Comparison of ENCODE assay signal across 8 cellular contexts in the genomic region with DNA sequence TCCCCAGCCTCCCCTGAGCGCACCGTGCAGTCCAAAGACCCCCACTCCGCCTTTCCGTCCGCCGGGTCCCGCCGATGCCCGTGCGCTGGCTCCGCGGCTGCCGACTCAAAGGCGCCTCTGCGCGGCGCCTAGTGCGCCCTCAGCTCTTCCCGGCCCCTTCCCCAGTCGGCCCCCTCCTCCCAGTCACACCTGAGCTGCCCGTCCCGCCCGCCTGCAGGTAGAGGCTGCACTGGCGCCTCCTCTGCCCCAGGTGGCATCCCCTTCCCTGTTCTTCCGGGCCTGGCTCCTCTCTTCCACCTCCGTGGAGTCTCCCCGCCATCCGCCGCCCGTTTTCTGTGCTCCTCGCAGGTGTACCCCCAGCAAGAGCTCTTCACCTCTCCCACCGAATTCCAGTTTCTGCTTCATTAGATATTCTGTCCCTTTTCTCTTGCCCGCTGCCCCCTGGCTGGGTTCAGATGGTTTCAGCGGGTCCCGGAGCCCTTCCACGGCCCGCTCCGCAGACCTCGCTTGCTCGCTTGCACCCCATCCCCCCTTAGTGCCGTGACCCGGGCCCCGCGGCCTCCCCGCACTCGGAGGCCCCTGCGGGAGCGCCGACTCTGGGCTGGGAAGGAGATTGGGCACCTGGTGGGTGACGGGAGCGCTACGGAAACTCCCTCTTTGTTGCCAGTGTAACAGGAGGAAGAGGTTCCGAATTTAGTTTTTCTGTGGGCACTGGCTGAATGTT. TPM values are rescaled to one million over a fixed set of nuclear protein-coding genes. Genes with fewer than 3 reads are reported as not detected.
A peak's percentile ranks its signal among the peaks of the same experiment; 100 is the strongest.
DNase-seq lines count a peak whose midpoint lies in the region; ATAC-seq and TF ChIP-seq lines count a peak whose summit lies in the region.

No MANE protein-coding gene starts in this region.

- peaks cover 45% of the 10 kb centered on the region for H3K4me1 Mint-ChIP-seq in CD4-positive, alpha-beta T cell (ENCODE audit: low read depth)
- peaks cover 38% of the 10 kb centered on the region for H3K4me1 Mint-ChIP-seq in osteocyte (ENCODE audit: unreplicated experiment)

- H3K9me3 Mint-ChIP-seq in CD4-positive, alpha-beta T cell = no peaks in the 10 kb centered on the region
- no peaks in the 10 kb centered on the region for H3K9me3 Mint-ChIP-seq in activated naive CD4-positive, alpha-beta T cell treated with anti-CD3 and anti-CD28 coated beads, Interleukin-2, amount 50 U/mL, for 72 hours
- no peaks in the 10 kb centered on the region for H3K9me3 Mint-ChIP-seq in osteocyte (ENCODE audit: unreplicated experiment)

- DNase-seq in CD4-positive, alpha-beta T cell = peak; percentile 17 to 53 (median 26)
- DNase-seq in SHP77 treated with DMSO at 0.1 percent for 48 hours (lab: John Stamatoyannopoulos, UW) = peak; percentile 26
- DNase-seq in activated naive CD4-positive, alpha-beta T cell treated with anti-CD3 and anti-CD28 coated beads, Interleukin-2, amount 50 U/mL, for 72 hours (ENCODE audit: low spot score in 2 of 2) = peak; percentile 33 to 60
- peak; percentile 77 for DNase-seq in Right ventricle myocardium inferior (ENCODE audit: missing footprints)
- DNase-seq in osteocyte (ENCODE audit: extremely low spot score, unreplicated experiment) = peak; percentile 83
- peak; percentile 76 for DNase-seq in ureter (ENCODE audit: low spot score)

- peak overlapping the region; percentile 57 for H3K27ac ChIP-seq in CD4-positive, alpha-beta T cell (ENCODE audit: low read depth, low read length)
- peak overlapping the region; percentile 82 for H3K27ac ChIP-seq in HUES64 (ENCODE audit: low read depth, low read length)

- no peaks in the 10 kb centered on the region for H3K9me3 ChIP-seq in CD4-positive, alpha-beta T cell (ENCODE audit: control insufficient read depth, low read length)
- H3K9me3 ChIP-seq in HUES64 (ENCODE audit: insufficient read depth, low read depth, low read length) = no peaks in the 10 kb centered on the region

- peak overlapping the region; percentile 94 for H3K27ac Mint-ChIP-seq in CD4-positive, alpha-beta T cell
- peak overlapping the region; percentile 86 to 88 for H3K27ac Mint-ChIP-seq in activated naive CD4-positive, alpha-beta T cell treated with anti-CD3 and anti-CD28 coated beads, Interleukin-2, amount 50 U/mL, for 72 hours
- peak overlapping the region; percentile 69 for H3K27ac Mint-ChIP-seq in osteocyte (ENCODE audit: unreplicated experiment)

- peaks cover 6% of the 10 kb centered on the region for H3K27me3 ChIP-seq in CD4-positive, alpha-beta T cell (ENCODE audit: control insufficient read depth, insufficient read depth, low read length)
- H3K27me3 ChIP-seq in HUES64 (ENCODE audit: insufficient read depth, low read length) = no peaks in the 10 kb centered on the region

- CTCF ChIA-PET in CD4-positive, alpha-beta T cell (lab: Charles Lee) = interaction anchor here (0.8 to 1.8 kb wide), 4 partner anchors 47 to 167 kb away, joined by 3 to 5 read pairs (median 4); no protein-coding TSS in a partner anchor

- intact Hi-C loops in CD4-positive, alpha-beta T cell (cut with DNase I, micrococcal nuclease) = loop anchor here (1.0 to 5.0 kb wide), 12 partner anchors 113 to 1152 kb away; a partner anchor contains a TSS
- intact Hi-C loops in Right ventricle myocardium inferior (cut with DNase I) = loop anchor here (1.0 to 10.0 kb wide), 4 partner anchors 50 to 254 kb away; no protein-coding TSS in a partner anchor

- H3K4me3 ChIP-seq in HUES64 (ENCODE audit: low read length) = peak overlapping the region; percentile 88

- H3K36me3 Mint-ChIP-seq in CD4-positive, alpha-beta T cell (ENCODE audit: low read depth) = peaks cover 7% of the 10 kb centered on the region
- peaks cover 0 to 6% of the 10 kb centered on the region in 2 donors for H3K36me3 Mint-ChIP-seq in activated naive CD4-positive, alpha-beta T cell treated with anti-CD3 and anti-CD28 coated beads, Interleukin-2, amount 50 U/mL, for 72 hours
- no peaks in the 10 kb centered on the region for H3K36me3 Mint-ChIP-seq in osteocyte (ENCODE audit: unreplicated experiment)

- peak; percentile 34 for TF ChIP-seq CTCF in CD4-positive, alpha-beta T cell (IDR thresholded peaks at IDR 0.05)
- TF ChIP-seq CTCF in osteocyte (IDR thresholded peaks at IDR 0.05) = peak; percentile 20

- peak overlapping the region; percentile 93 for H3K4me3 Mint-ChIP-seq in CD4-positive, alpha-beta T cell
- H3K4me3 Mint-ChIP-seq in osteocyte (ENCODE audit: unreplicated experiment) = peak overlapping the region; percentile 90

- H3K27me3 Mint-ChIP-seq in CD4-positive, alpha-beta T cell = peaks cover 20% of the 10 kb centered on the region
- H3K27me3 Mint-ChIP-seq in osteocyte (ENCODE audit: unreplicated experiment) = peaks cover 18% of the 10 kb centered on the region

- H3K36me3 ChIP-seq in HUES64 (ENCODE audit: insufficient read depth, low read length) = no peaks in the 10 kb centered on the region

- WGBS in HUES64 = under 1% methylated on average over 53 of the region's 53 CpGs

- POLR2A ChIA-PET in CD4-positive, alpha-beta T cell (lab: Charles Lee) = interaction anchor here (0.6 to 2.8 kb wide), 16 partner anchors 9 to 498 kb away, joined by 3 to 22 read pairs (median 6); a partner anchor contains a TSS

- H3K9ac ChIP-seq in HUES64 (ENCODE audit: low read depth, low read length) = peak overlapping the region; percentile 85

- peak; percentile 32 for ATAC-seq in CD4-positive, alpha-beta T cell (ENCODE audit: poor library complexity)
- ATAC-seq in GM19467 (IDR thresholded peaks at IDR 0.05; ENCODE audit: unreplicated experiment) = peak; percentile 10
- ATAC-seq in activated naive CD4-positive, alpha-beta T cell treated with anti-CD3 and anti-CD28 coated beads, Interleukin-2, amount 50 U/mL, for 72 hours = peak; percentile 2 to 39
- peak; percentile 8 for ATAC-seq in Right ventricle myocardium inferior

- H3K4me1 ChIP-seq in HUES64 (ENCODE audit: insufficient read depth, low read length) = peaks cover 67% of the 10 kb centered on the region

RNA-seq across cellular contexts. Expression of a gene that starts 0.7 kb away (rescaled TPM):
- total RNA-seq in CD4-positive, alpha-beta T cell = 1 to 10 TPM; 5.1 to 5.9 TPM
- 32.1 TPM for polyA plus RNA-seq in HUES64 (2013, experiment 1 of 2)
- 29.0 TPM for polyA plus RNA-seq in HUES64 (2013, experiment 2 of 2)
- 10 to 100 TPM in 1 of 2 donors, 1 to 10 TPM in 1; 6.0 to 11.2 TPM for total RNA-seq in activated naive CD4-positive, alpha-beta T cell treated with anti-CD3 and anti-CD28 coated beads, Interleukin-2, amount 50 U/mL, for 72 hours
- total RNA-seq in Right ventricle myocardium inferior = 16.8 TPM
- total RNA-seq in osteocyte = 30.2 and 32.0 TPM in 2 replicates
- total RNA-seq in ureter = 67.5 TPM

Comparison
In these comparisons a context has a peak if more than half of its experiments do, and no peak if none do; other contexts are left out.
1. Peak in every context shown above with its lines: DNase-seq, ATAC-seq, H3K4me3 ChIP-seq and H3K27ac ChIP-seq.
2. DNase-seq: peak in every context shown above with its lines; median percentile 83 in osteocyte; 77 in Right ventricle myocardium inferior; 76 in ureter; 46 in activated naive CD4-positive, alpha-beta T cell treated with anti-CD3 and anti-CD28 coated beads, Interleukin-2, amount 50 U/mL, for 72 hours; 26 in CD4-positive, alpha-beta T cell; 26 in SHP77 treated with DMSO at 0.1 percent for 48 hours.